In genomic region chr14:100406505-100407131, GRCh38 we compare ENCODE assay signal across 9 cellular contexts. TPM values are rescaled to one million over a fixed set of nuclear protein-coding genes. Genes with fewer than 3 reads are reported as not detected.
A peak's percentile ranks its signal among the peaks of the same experiment; 100 is the strongest.
DNase-seq lines count a peak whose midpoint lies in the region; ATAC-seq and TF ChIP-seq lines count a peak whose summit lies in the region.
"Had no signal": no experiment of that assay in that cellular context is flagged by ENCODE, and none has a peak within 500 bp of the region (broad histone marks: within the 10 kb centered on the region; RNA-seq: fewer than 3 reads in every experiment).

No MANE protein-coding gene starts in this region.

- 62% methylated on average over 7 of the region's 10 CpGs for WGBS in right lobe of liver (ENCODE audit: insufficient coverage, low coverage, low lambda C conversion rate, missing lambda C conversion rate)

- peak in 6 of 10 experiments; percentile 7 to 28 (median 14) for DNase-seq in CD4-positive, alpha-beta T cell
- no peak for DNase-seq in activated naive CD8-positive, alpha-beta T cell treated with anti-CD3 and anti-CD28 coated beads for 36 hours
- DNase-seq in right lobe of liver, result peak in 2 of 3 donors; percentile 47 to 61
- DNase-seq in retina, result no peak
- DNase-seq in NCI-H1105 treated with DMSO at 0.1 percent for 48 hours (lab: John Stamatoyannopoulos, UW), result no peak
- no peak for DNase-seq in COR-L47 (lab: John Stamatoyannopoulos, UW)
- DNase-seq: substantia nigra had no signal

- H3K4me3 Mint-ChIP-seq in CD4-positive, alpha-beta T cell, result peak overlapping the region; percentile 26
- H3K4me3 Mint-ChIP-seq in activated naive CD8-positive, alpha-beta T cell treated with anti-CD3 and anti-CD28 coated beads for 36 hours, result no peak overlapping the region

- H3K79me2 ChIP-seq in Loucy (ENCODE audit: insufficient read depth, low read length), result no peaks in the 10 kb centered on the region

- H3F3A ChIP-seq in Loucy (ENCODE audit: low read depth), result no peaks in the 10 kb centered on the region

- no peak for TF ChIP-seq CTCF in CD4-positive, alpha-beta T cell (IDR thresholded peaks at IDR 0.05)
- TF ChIP-seq CTCF in Loucy (conservative IDR thresholded peaks at IDR 0.05; ENCODE audit: low read length) (no peak), right lobe of liver (IDR thresholded peaks at IDR 0.05) (no peak)

- intact Hi-C loops in CD4-positive, alpha-beta T cell (cut with DNase I, micrococcal nuclease), result no loop called here
- intact Hi-C loops in right lobe of liver (cut with DNase I), result no loop called here

- TF ChIP-seq POLR2A in right lobe of liver (IDR thresholded peaks at IDR 0.05), result no peak

- no peaks in the 10 kb centered on the region for H3K27me3 ChIP-seq in CD4-positive, alpha-beta T cell (ENCODE audit: control insufficient read depth, insufficient read depth, low read length)
- no peaks in the 10 kb centered on the region for H3K27me3 ChIP-seq in Loucy (ENCODE audit: insufficient read depth, low read length, poor library complexity, severe bottlenecking)
- H3K27me3 ChIP-seq in right lobe of liver, result no peaks in the 10 kb centered on the region

- no peak overlapping the region for H3K4me3 ChIP-seq in Loucy (ENCODE audit: low read length, poor library complexity, severe bottlenecking)
- H3K4me3 ChIP-seq in right lobe of liver, result no peak overlapping the region

- H4K20me1 ChIP-seq in Loucy (ENCODE audit: insufficient read depth, low read length, poor library complexity, severe bottlenecking), result no peaks in the 10 kb centered on the region

- POLR2A ChIA-PET in CD4-positive, alpha-beta T cell (lab: Charles Lee), result no interaction called here

- H3K4me1 ChIP-seq in Loucy (ENCODE audit: insufficient read depth, low read length, poor library complexity, severe bottlenecking) (peaks cover 43% of the 10 kb centered on the region), right lobe of liver (peaks cover 0 to 26% (median 4%) of the 10 kb centered on the region in 4 donors)

- no peak overlapping the region for H2AFZ ChIP-seq in Loucy (ENCODE audit: low read length)

- no peaks in the 10 kb centered on the region for H3K9me3 Mint-ChIP-seq in CD4-positive, alpha-beta T cell
- no peaks in the 10 kb centered on the region for H3K9me3 Mint-ChIP-seq in activated naive CD8-positive, alpha-beta T cell treated with anti-CD3 and anti-CD28 coated beads for 36 hours

- H3K4me2 ChIP-seq in Loucy (ENCODE audit: low read depth, low read length, poor library complexity, severe bottlenecking), result peak overlapping the region; percentile 27

- H3K36me3 ChIP-seq in Loucy (ENCODE audit: insufficient read depth, low read length) (no peaks in the 10 kb centered on the region), right lobe of liver (no peaks in the 10 kb centered on the region)

- peak overlapping the region; percentile 28 for H3K9ac ChIP-seq in Loucy (ENCODE audit: low read depth, low read length, poor library complexity, severe bottlenecking)

- H3K9me2 ChIP-seq in Loucy (replicated peaks; ENCODE audit: low read depth, low read length), result no peaks in the 10 kb centered on the region

- no peaks in the 10 kb centered on the region for H3K9me3 ChIP-seq in CD4-positive, alpha-beta T cell (ENCODE audit: control insufficient read depth, low read length)
- H3K9me3 ChIP-seq in Loucy (ENCODE audit: insufficient read depth, low read depth, low read length) (no peaks in the 10 kb centered on the region), right lobe of liver (no peaks in the 10 kb centered on the region)

- no peak overlapping the region for H3K27ac ChIP-seq in CD4-positive, alpha-beta T cell (ENCODE audit: low read depth, low read length)
- no peak overlapping the region for H3K27ac ChIP-seq in right lobe of liver

- peak overlapping the region; percentile 73 for H3K27ac Mint-ChIP-seq in CD4-positive, alpha-beta T cell
- peak overlapping the region; percentile 56 for H3K27ac Mint-ChIP-seq in activated naive CD8-positive, alpha-beta T cell treated with anti-CD3 and anti-CD28 coated beads for 36 hours

- no peaks in the 10 kb centered on the region for H3K27me3 Mint-ChIP-seq in CD4-positive, alpha-beta T cell
- no peaks in the 10 kb centered on the region for H3K27me3 Mint-ChIP-seq in activated naive CD8-positive, alpha-beta T cell treated with anti-CD3 and anti-CD28 coated beads for 36 hours

- H3K4me1 Mint-ChIP-seq in CD4-positive, alpha-beta T cell (ENCODE audit: low read depth), result peaks cover 42% of the 10 kb centered on the region
- H3K4me1 Mint-ChIP-seq in activated naive CD8-positive, alpha-beta T cell treated with anti-CD3 and anti-CD28 coated beads for 36 hours, result peaks cover 36% of the 10 kb centered on the region

- CTCF ChIA-PET in CD4-positive, alpha-beta T cell (lab: Charles Lee), result no interaction called here

- H3K36me3 Mint-ChIP-seq in CD4-positive, alpha-beta T cell (ENCODE audit: low read depth), result no peaks in the 10 kb centered on the region
- no peaks in the 10 kb centered on the region for H3K36me3 Mint-ChIP-seq in activated naive CD8-positive, alpha-beta T cell treated with anti-CD3 and anti-CD28 coated beads for 36 hours

- peak; percentile 79 for ATAC-seq in CD4-positive, alpha-beta T cell (ENCODE audit: poor library complexity)
- peak; percentile 63 to 88 (median 78) for ATAC-seq in right lobe of liver
- ATAC-seq in HG02884 (IDR thresholded peaks at IDR 0.05; ENCODE audit: unreplicated experiment), result no peak

RNA-seq across cellular contexts. Expression of gene WDR25, which starts 30.3 kb away (rescaled TPM):
- total RNA-seq in CD4-positive, alpha-beta T cell, result 1 to 10 TPM; 2.0 to 2.4 TPM
- 1 to 10 TPM; 7.9 to 9.0 TPM for total RNA-seq in activated naive CD8-positive, alpha-beta T cell treated with anti-CD3 and anti-CD28 coated beads for 36 hours
- 1 to 10 TPM; 3.5 to 8.2 (median 4.5) TPM for total RNA-seq in right lobe of liver

Comparison
In these comparisons a context has a peak if more than half of its experiments do, and no peak if none do; other contexts are left out.
1. DNase-seq: peak in CD4-positive, alpha-beta T cell (6 of 10) and right lobe of liver (2 of 3); none in activated naive CD8-positive, alpha-beta T cell treated with anti-CD3 and anti-CD28 coated beads for 36 hours (single experiment), retina (single experiment), NCI-H1105 treated with DMSO at 0.1 percent for 48 hours (single experiment) and COR-L47 (single experiment).